8 cellular contexts compared by ENCODE assay signal in genomic region chr15:60390931-60391501, GRCh38. TPM values are rescaled to one million over a fixed set of nuclear protein-coding genes. Genes with fewer than 3 reads are reported as not detected.
DNase-seq lines count a peak whose midpoint lies in the region; ATAC-seq and TF ChIP-seq lines count a peak whose summit lies in the region.

No MANE protein-coding gene starts in this region.

- no peak overlapping the region for H3K23ac ChIP-seq in neuronal stem cell (ENCODE audit: low read depth, low read length, poor library complexity)

- no peak overlapping the region; the same call in 1 of the 2 replicates for H3K4me3 ChIP-seq in PC-9
- H3K4me3 ChIP-seq in esophagus (ENCODE audit: low read depth in 1 of 2, low read length in 2 of 2) = peak overlapping the region in 1 of 2 donors; percentile 35
- no peak overlapping the region for H3K4me3 ChIP-seq in neuronal stem cell (ENCODE audit: low read length in 2 of 2)

- H3K18ac ChIP-seq in neuronal stem cell (ENCODE audit: low read length) = no peak overlapping the region

- H3K27me3 ChIP-seq in PC-9 (ENCODE audit: insufficient read depth, low read depth) (no peaks in the 10 kb centered on the region), esophagus (ENCODE audit: control insufficient read depth in 1 of 2, insufficient read depth in 2 of 2, low read length in 2 of 2) (no peaks in the 10 kb centered on the region), neuronal stem cell (ENCODE audit: control insufficient read depth in 3 of 3, insufficient read depth in 3 of 3, low read depth in 1 of 3, low read length in 3 of 3) (peaks cover 0 to 12% (median 0%) of the 10 kb centered on the region in 3 experiments)

- H3F3A ChIP-seq in PC-9 (ENCODE audit: insufficient read depth, low read depth) = peaks cover 38% of the 10 kb centered on the region

- H3K4ac ChIP-seq in neuronal stem cell (ENCODE audit: low read length) = no peak overlapping the region

- DNase-seq in GM04503 (ENCODE audit: low read depth) (peak; percentile 80), PC-9 (peak; percentile 65 to 71), neuronal stem cell (ENCODE audit: low spot score) (peak; percentile 75), germinal center (ENCODE audit: low spot score) (no peak)

- H3K27ac ChIP-seq in PC-9 (peak overlapping the region; percentile 94), esophagus (ENCODE audit: low read depth in 2 of 2, low read length in 1 of 2) (peak overlapping the region; percentile 85 to 95), neuronal stem cell (replicated peaks; ENCODE audit: low read length) (no peak overlapping the region)

- no peak overlapping the region for H3K14ac ChIP-seq in neuronal stem cell (ENCODE audit: low read length)

- peaks cover 94% of the 10 kb centered on the region for H3K79me2 ChIP-seq in PC-9 (ENCODE audit: low read depth)

- intact Hi-C loops in PC-9 (cut with micrococcal nuclease; ENCODE audit: unreplicated experiment) = no loop called here

- peak overlapping the region; percentile 76 for H3K4me2 ChIP-seq in PC-9
- no peak overlapping the region for H3K4me2 ChIP-seq in neuronal stem cell (ENCODE audit: insufficient read depth, low read length, poor library complexity, severe bottlenecking)

- no peak overlapping the region for H4K8ac ChIP-seq in neuronal stem cell (ENCODE audit: low read depth, low read length)

- H2BK15ac ChIP-seq in neuronal stem cell (ENCODE audit: low read length) = no peak overlapping the region

- CTCF ChIA-PET in PC-9 (lab: Charles Lee) = no interaction called here

- no peaks in the 10 kb centered on the region for H3K79me1 ChIP-seq in neuronal stem cell (ENCODE audit: low read depth, low read length)

- 16 to 29% methylated on average over 6 of the region's 6 CpGs for WGBS in esophagus, 2 donors
- no CpG with 5 or more reads among the region's 6 CpGs for WGBS in neuronal stem cell (ENCODE audit: extremely low coverage in 2 of 2, insufficient read length in 2 of 2, insufficient replicate concordance in 1 of 2), 2 donors

- peaks cover 9% of the 10 kb centered on the region for H4K20me1 ChIP-seq in PC-9 (ENCODE audit: insufficient read depth)

- no peaks in the 10 kb centered on the region for H3K9me2 ChIP-seq in PC-9 (ENCODE audit: insufficient read depth)

- no peak overlapping the region for H3K9ac ChIP-seq in neuronal stem cell (ENCODE audit: low read depth, low read length, poor library complexity)

- no peaks in the 10 kb centered on the region for H3K9me3 ChIP-seq in PC-9 (ENCODE audit: insufficient read depth, low read depth)
- no peaks in the 10 kb centered on the region for H3K9me3 ChIP-seq in esophagus (ENCODE audit: control insufficient read depth in 2 of 2, insufficient read depth in 1 of 2, low read depth in 1 of 2, low read length in 1 of 2)
- no peaks in the 10 kb centered on the region for H3K9me3 ChIP-seq in neuronal stem cell (replicated peaks in 1 of 2; ENCODE audit: control insufficient read depth in 2 of 2, insufficient read depth in 1 of 2, low read depth in 1 of 2, low read length in 2 of 2)

- BruUV-seq in PC-9 (replicated peaks; lab: Mats Ljungman, UMichigan) = no TSS peak

- H2AFZ ChIP-seq in PC-9 (no peak overlapping the region), neuronal stem cell (ENCODE audit: low read length) (no peak overlapping the region)

- ATAC-seq in GM21737 (IDR thresholded peaks at IDR 0.05; ENCODE audit: unreplicated experiment) (no peak), GM21576 (IDR thresholded peaks at IDR 0.05; ENCODE audit: unreplicated experiment) (no peak), HG03442 (IDR thresholded peaks at IDR 0.05; ENCODE audit: unreplicated experiment) (no peak)

- H3K36me3 ChIP-seq in PC-9 (ENCODE audit: low read depth) = 0 out of 2 replicates have a peak, but pooled peaks cover under 1% of the 10 kb centered on the region
- H3K36me3 ChIP-seq in esophagus (ENCODE audit: control insufficient read depth in 2 of 2, insufficient read depth in 2 of 2, low read length in 1 of 2) = peaks cover 0 to 5% of the 10 kb centered on the region in 2 donors
- H3K36me3 ChIP-seq in neuronal stem cell (replicated peaks in 1 of 2; ENCODE audit: control insufficient read depth in 2 of 2, insufficient read depth in 2 of 2, low read length in 2 of 2) = no peaks in the 10 kb centered on the region

- H2BK120ac ChIP-seq in neuronal stem cell (ENCODE audit: low read depth, low read length) = no peak overlapping the region

- no peak overlapping the region for H2BK5ac ChIP-seq in neuronal stem cell (ENCODE audit: low read length)

- no peak overlapping the region for H4K91ac ChIP-seq in neuronal stem cell (ENCODE audit: low read depth, low read length, poor library complexity)

- H2BK12ac ChIP-seq in neuronal stem cell (ENCODE audit: low read length) = no peak overlapping the region

- no peak overlapping the region for H2AK5ac ChIP-seq in neuronal stem cell (ENCODE audit: low read depth, low read length)

- no peak for TF ChIP-seq CTCF in PC-9 (conservative IDR thresholded peaks at IDR 0.05)

- H3K4me1 ChIP-seq in PC-9 (replicated peaks; ENCODE audit: insufficient read depth) = peaks cover 63% of the 10 kb centered on the region
- H3K4me1 ChIP-seq in esophagus (ENCODE audit: control insufficient read depth in 2 of 2, insufficient read depth in 2 of 2, low read length in 1 of 2) = peaks cover 0 to 12% of the 10 kb centered on the region in 2 donors
- H3K4me1 ChIP-seq in neuronal stem cell (ENCODE audit: control insufficient read depth in 2 of 2, insufficient read depth in 1 of 2, low read depth in 1 of 2, low read length in 2 of 2) = peaks cover 20 to 25% of the 10 kb centered on the region in 2 donors

- POLR2A ChIA-PET in PC-9 (lab: Charles Lee; ENCODE audit: unreplicated experiment) = interaction anchor here (0.5 to 0.8 kb wide), 4 partner anchors 8 to 16 kb away, joined by 3 to 9 read pairs (median 5); no protein-coding TSS in a partner anchor

RNA-seq across cellular contexts. Expression of gene ANXA2, which starts 6.8 kb away (rescaled TPM):
- 1,720 and 1,743 TPM in 2 replicates for total RNA-seq in PC-9 (2021)
- 1,000 to 10,000 TPM; 1,972 to 2,098 TPM for polyA plus RNA-seq in esophagus
- polyA plus RNA-seq in neuronal stem cell (2013, experiment 1 of 2) = 93.2 TPM
- polyA plus RNA-seq in neuronal stem cell (2013, experiment 2 of 2) = 92.4 TPM
